In genomic region chr17:38498353-38498752, GRCh38 we compare ENCODE assay signal across 19 cellular contexts.
"Had no signal": no experiment of that assay in that cellular context is flagged by ENCODE, and none has a peak within 500 bp of the region (broad histone marks: within the 10 kb centered on the region; RNA-seq: fewer than 3 reads in every experiment).

No MANE protein-coding gene starts in this region.

- H3K4me3 ChIP-seq: sigmoid colon, skin epidermis, testis, tibial nerve, upper lobe of right lung, vagina had no signal

- H3K9me3 ChIP-seq: neutrophil, sigmoid colon, testis, tibial nerve, upper lobe of right lung, vagina had no signal

- H3K4me1 Mint-ChIP-seq: nephron progenitor cell; stimulated activated naive B cell treated with anti-CD40 and anti-IgM and Interleukin-4, amounts not matched to agents 10 μg/mL and 1 μg/mL and 100 μg/mL, for 72 hours; stimulated activated naive CD8-positive, alpha-beta T cell treated with anti-CD3 and anti-CD28 coated beads, Interleukin-15, amount 100 ng/mL, for 72 hours had no signal

- H3K27ac Mint-ChIP-seq: naive thymus-derived CD4-positive, alpha-beta T cell; nephron progenitor cell; stimulated activated naive B cell treated with anti-CD40 and anti-IgM and Interleukin-4, amounts not matched to agents 10 μg/mL and 1 μg/mL and 100 μg/mL, for 72 hours; stimulated activated naive CD8-positive, alpha-beta T cell treated with anti-CD3 and anti-CD28 coated beads, Interleukin-15, amount 100 ng/mL, for 72 hours had no signal

- H3K27me3 ChIP-seq: neutrophil, sigmoid colon, testis, tibial nerve, upper lobe of right lung, vagina had no signal

- H3K4me1 ChIP-seq: sigmoid colon, testis, tibial nerve, upper lobe of right lung, vagina had no signal

- H3K36me3 ChIP-seq: neutrophil had no signal

- H3K4me3 Mint-ChIP-seq: naive thymus-derived CD4-positive, alpha-beta T cell; nephron progenitor cell; stimulated activated naive B cell treated with anti-CD40 and anti-IgM and Interleukin-4, amounts not matched to agents 10 μg/mL and 1 μg/mL and 100 μg/mL, for 72 hours; stimulated activated naive CD8-positive, alpha-beta T cell treated with anti-CD3 and anti-CD28 coated beads, Interleukin-15, amount 100 ng/mL, for 72 hours had no signal

- H3K27ac ChIP-seq: neutrophil, sigmoid colon, skin epidermis, testis, tibial nerve, upper lobe of right lung, vagina had no signal

- H3K27me3 Mint-ChIP-seq: stimulated activated naive B cell treated with anti-CD40 and anti-IgM and Interleukin-4, amounts not matched to agents 10 μg/mL and 1 μg/mL and 100 μg/mL, for 72 hours had no signal

- DNase-seq: dermis blood vessel endothelial cell; foreskin melanocyte; hippocampal formation; mammary epithelial cell; naive thymus-derived CD4-positive, alpha-beta T cell; nephron progenitor cell; sigmoid colon; stimulated activated CD4-positive, alpha-beta T cell treated with anti-CD3 and anti-CD28 coated beads, Interleukin-2, amount 100 ng/mL, for 24 hours; stimulated activated CD4-positive, alpha-beta T cell treated with anti-CD3 and anti-CD28 coated beads, Interleukin-4, amount 100 ng/mL, for 4 hours; stimulated activated naive B cell treated with anti-CD40 and anti-IgM and Interleukin-4, amounts not matched to agents 10 μg/mL and 1 μg/mL and 100 μg/mL, for 72 hours; stimulated activated naive CD8-positive, alpha-beta T cell treated with anti-CD3 and anti-CD28 coated beads, Interleukin-15, amount 100 ng/mL, for 72 hours; testis; upper lobe of right lung had no signal

- ATAC-seq: left lobe of liver; naive thymus-derived CD4-positive, alpha-beta T cell; stimulated activated naive B cell treated with anti-CD40 and anti-IgM and Interleukin-4, amounts not matched to agents 10 μg/mL and 1 μg/mL and 100 μg/mL, for 72 hours; stimulated activated naive CD8-positive, alpha-beta T cell treated with anti-CD3 and anti-CD28 coated beads, Interleukin-15, amount 100 ng/mL, for 72 hours; upper lobe of right lung had no signal

- FAIRE-seq: islet of Langerhans had no signal
